In the genomic region with DNA sequence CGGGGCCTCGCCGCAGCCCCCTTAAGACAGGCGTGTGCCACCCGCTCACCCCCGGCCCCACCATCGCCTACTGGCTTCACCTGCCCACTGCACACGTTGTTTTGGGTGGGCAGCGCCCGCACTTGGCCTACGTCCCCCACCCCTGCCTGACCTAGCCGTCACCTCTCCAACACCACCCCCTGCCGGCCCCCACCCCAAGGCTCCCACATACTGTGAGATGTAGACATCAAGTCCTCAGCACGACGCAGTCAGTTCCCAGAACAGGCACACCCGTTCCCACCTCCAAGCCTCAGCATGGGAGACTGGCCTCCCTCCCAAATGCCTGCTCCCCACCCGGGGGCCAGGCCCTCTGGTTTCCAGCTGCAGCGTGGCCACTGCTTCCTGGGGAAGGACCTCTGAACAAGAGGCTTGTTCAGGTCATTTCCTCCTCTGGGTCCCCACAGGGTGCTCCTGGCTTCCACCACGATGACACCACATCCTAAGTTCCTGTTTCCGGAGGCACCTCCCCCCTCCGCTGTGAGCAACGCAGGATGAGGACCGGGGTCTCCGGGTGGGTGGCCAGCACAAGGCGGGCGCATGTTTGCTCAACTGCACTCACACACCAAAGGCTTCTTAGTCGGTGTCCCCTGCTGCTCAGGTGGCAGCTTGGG, we compare ENCODE assay signal across 10 cellular contexts. TPM values are rescaled to one million over a fixed set of nuclear protein-coding genes. Genes with fewer than 3 reads are reported as not detected.
A peak's percentile ranks its signal among the peaks of the same experiment; 100 is the strongest.
DNase-seq lines count a peak whose midpoint lies in the region; ATAC-seq and TF ChIP-seq lines count a peak whose summit lies in the region.
"Had no signal": no experiment of that assay in that cellular context is flagged by ENCODE, and none has a peak within 500 bp of the region (broad histone marks: within the 10 kb centered on the region; RNA-seq: fewer than 3 reads in every experiment).

No MANE protein-coding gene starts in this region.

- no peaks in the 10 kb centered on the region for H3K9me3 ChIP-seq in HEK293 (ENCODE audit: control insufficient read depth, insufficient read depth, low read depth, low read length)
- H3K9me3 ChIP-seq in neutrophil, result no peaks in the 10 kb centered on the region

- no peak overlapping the region for H3K4me3 ChIP-seq in HEK293 (ENCODE audit: low read depth, low read length)
- peak overlapping the region; percentile 42 to 52 for H3K4me3 ChIP-seq in neutrophil (ENCODE audit: low read depth in 1 of 2, low read length in 1 of 2)

- no peak for TF ChIP-seq CTCF in HEK293 (tag by site-specific recombination; IDR thresholded peaks at IDR 0.05)
- TF ChIP-seq CTCF in neutrophil (IDR thresholded peaks at IDR 0.05), result peak; percentile 50

- CTCF ChIA-PET in HEK293 (lab: Yijun Ruan, JAX), result interaction anchor here (0.6 kb wide), 1 partner anchor 114 kb away, joined by 3 read pairs; no protein-coding TSS in a partner anchor

- no peaks in the 10 kb centered on the region for H3K27me3 ChIP-seq in neutrophil

- no peak overlapping the region for H3K27ac ChIP-seq in HEK293 (ENCODE audit: extremely low read depth, low read depth, low read length)
- peak overlapping the region; percentile 94 for H3K27ac ChIP-seq in neutrophil

- ATAC-seq in GM21360 (IDR thresholded peaks at IDR 0.05; ENCODE audit: unreplicated experiment) (no peak), HG03460 (IDR thresholded peaks at IDR 0.05; ENCODE audit: unreplicated experiment) (no peak), HG02981 (IDR thresholded peaks at IDR 0.05; ENCODE audit: unreplicated experiment) (no peak)
- ATAC-seq: activated CD4-positive, alpha-beta T cell treated with anti-CD3 and anti-CD28 coated beads for 36 hours had no signal

- no peaks in the 10 kb centered on the region for H3K4me1 ChIP-seq in HEK293 (ENCODE audit: control insufficient read depth, insufficient read depth, low read length)
- H3K4me1 ChIP-seq in neutrophil (ENCODE audit: control insufficient read depth in 1 of 2, insufficient read depth in 1 of 2, low read depth in 1 of 2, low read length in 1 of 2), result peaks cover 47 to 49% of the 10 kb centered on the region in 2 experiments

- peak; percentile 54 for DNase-seq in SIG-M5 (lab: John Stamatoyannopoulos, UW)
- peak; percentile 79 to 87 for DNase-seq in dermis microvascular lymphatic vessel endothelial cell (ENCODE audit: low read depth in 2 of 2)
- DNase-seq in inferior parietal cortex (ENCODE audit: extremely low spot score), result no peak
- DNase-seq: activated CD4-positive, alpha-beta T cell treated with anti-CD3 and anti-CD28 coated beads for 36 hours; RPMI8226 had no signal

- POLR2A ChIA-PET in HEK293 (lab: Yijun Ruan, JAX), result interaction anchor here (1.6 kb wide), 1 partner anchor 10 kb away, joined by 8 read pairs; no protein-coding TSS in a partner anchor

- peaks cover 19 to 76% of the 10 kb centered on the region in 2 experiments; a peak in 2 of 3 replicates for H3K36me3 ChIP-seq in HEK293 (ENCODE audit: control insufficient read depth in 2 of 2, insufficient read depth in 1 of 2, low read length in 2 of 2)
- peaks cover 34% of the 10 kb centered on the region for H3K36me3 ChIP-seq in neutrophil

TF ChIP-seq in HEK293, 187 proteins besides CTCF, POLR2A, EP300 and RAD21:
- peak; percentile 51; the same call in 1 of the 2 replicates for TF ChIP-seq ZFHX2 (tag by site-specific recombination; conservative IDR thresholded peaks at IDR 0.05)
- TF ChIP-seq ZIC2 (tag by site-specific recombination; IDR thresholded peaks at IDR 0.05), result peak; percentile 14; the same call in 1 of the 2 replicates
- TF ChIP-seq FEZF1 (tag by site-specific recombination; IDR thresholded peaks at IDR 0.05), result no peak
- TF ChIP-seq SP7 (tag by site-specific recombination; IDR thresholded peaks at IDR 0.05), result no peak
- no peak for TF ChIP-seq YY1 (tag by site-specific recombination; IDR thresholded peaks at IDR 0.05)
- peak; percentile 67 for TF ChIP-seq EGR2 (tag by site-specific recombination; IDR thresholded peaks at IDR 0.05; ENCODE audit: low read depth)

RNA-seq across cellular contexts. Expression of a gene that starts 11.3 kb away (rescaled TPM):
- 95.9 and 134 TPM in 2 replicates for total RNA-seq in dermis microvascular lymphatic vessel endothelial cell

RNA-seq across cellular contexts. Expression of a gene that starts 15.5 kb away (rescaled TPM):
- total RNA-seq in dermis microvascular lymphatic vessel endothelial cell, result 2.1 and 2.2 TPM in 2 replicates

RNA-seq across cellular contexts. Expression of a gene that starts 35.3 kb away (rescaled TPM):
- 31.5 and 53.2 TPM in 2 replicates for total RNA-seq in dermis microvascular lymphatic vessel endothelial cell

RNA-seq across cellular contexts. Expression of a gene that starts 35.7 kb away (rescaled TPM):
- 15.4 and 18.0 TPM in 2 replicates for total RNA-seq in dermis microvascular lymphatic vessel endothelial cell

RNA-seq across cellular contexts. Expression of a gene that starts 47.5 kb away (rescaled TPM):
- 2.8 and 4.4 TPM in 2 replicates for total RNA-seq in dermis microvascular lymphatic vessel endothelial cell
